Comparison of ENCODE assay signal across 26 cellular contexts in genomic region chr11:92880391-92880790, GRCh38.
DNase-seq lines count a peak whose midpoint lies in the region; ATAC-seq and TF ChIP-seq lines count a peak whose summit lies in the region.
"Had no signal": no experiment of that assay in that cellular context is flagged by ENCODE, and none has a peak within 500 bp of the region (broad histone marks: within the 10 kb centered on the region; RNA-seq: fewer than 3 reads in every experiment).

No MANE protein-coding gene starts in this region.

- TF ChIP-seq CTCF in astrocyte of the cerebellum (IDR thresholded peaks at IDR 0.05; ENCODE audit: low read depth, low read length, missing control alignments): no peak

- in situ Hi-C loops in astrocyte of the cerebellum (cut with HindIII; ENCODE audit: low sequenced_read_pairs): no loop called here

- ATAC-seq in HG03354 (IDR thresholded peaks at IDR 0.05; ENCODE audit: poor library complexity, severe bottlenecking, unreplicated experiment) (no peak), GM21529 (IDR thresholded peaks at IDR 0.05; ENCODE audit: unreplicated experiment) (no peak)
- ATAC-seq: activated CD8-positive, alpha-beta memory T cell treated with anti-CD3 and anti-CD28 coated beads, Interleukin-2, amount 10 ng/mL, durations not matched to agents 7 days and 5 days; activated T-helper 17 cell treated with anti-CD3 and anti-CD28 coated beads, Interleukin-2, amount 50 U/mL, for 72 hours; left colon; naive thymus-derived CD8-positive, alpha-beta T cell; PC-3; right cardiac atrium; stimulated activated naive CD8-positive, alpha-beta T cell treated with anti-CD3 and anti-CD28 coated beads, Interleukin-15, amount 100 ng/mL, for 72 hours had no signal

- H3K4me3 ChIP-seq in astrocyte of the cerebellum (ENCODE audit: low read depth, low read length): no peak overlapping the region
- H3K4me3 ChIP-seq: colonic mucosa, transverse colon had no signal

- DNase-seq in AG08396 (ENCODE audit: low spot score) (peak; percentile 30), HS-27A (ENCODE audit: low read depth) (peak; percentile 33), astrocyte of the cerebellum (ENCODE audit: low read depth) (peak; percentile 53), kidney tubule cell (ENCODE audit: low spot score) (peak; percentile 78), T-helper 9 cell (no peak), MV-4-11 (lab: John Stamatoyannopoulos, UW) (no peak)
- DNase-seq: activated CD4-positive, alpha-beta T cell treated with anti-CD3 and anti-CD28 coated beads, Interleukin-2, amount 10 ng/mL, durations not matched to agents 7 days and 5 days; activated CD8-positive, alpha-beta memory T cell treated with anti-CD3 and anti-CD28 coated beads, Interleukin-2, amount 10 ng/mL, durations not matched to agents 7 days and 5 days; CD4-positive, alpha-beta T cell; colonic mucosa; HCEC 1CT; Kasumi-1; left colon; naive thymus-derived CD8-positive, alpha-beta T cell; NCI-H1105 treated with DMSO at 0.1 percent for 48 hours; NCI-H2081 treated with DMSO at 0.1 percent for 48 hours; NCI-H446; PC-3; right cardiac atrium; SHP77 treated with DMSO at 0.1 percent for 48 hours; stimulated activated CD4-positive, alpha-beta T cell treated with anti-CD3 and anti-CD28 coated beads, Interleukin-12 subunit alpha, Interleukin-12 subunit beta, amount 100 ng/mL, for 4 hours; stimulated activated naive CD8-positive, alpha-beta T cell treated with anti-CD3 and anti-CD28 coated beads, Interleukin-15, amount 100 ng/mL, for 72 hours; transverse colon had no signal

Comparison
In these comparisons a context has a peak if more than half of its experiments do, and no peak if none do; other contexts are left out.
1. DNase-seq: peak in AG08396 (single experiment), HS-27A (single experiment), astrocyte of the cerebellum (single experiment) and kidney tubule cell (single experiment); none in T-helper 9 cell (single experiment) and MV-4-11 (single experiment).